In the genomic region with DNA sequence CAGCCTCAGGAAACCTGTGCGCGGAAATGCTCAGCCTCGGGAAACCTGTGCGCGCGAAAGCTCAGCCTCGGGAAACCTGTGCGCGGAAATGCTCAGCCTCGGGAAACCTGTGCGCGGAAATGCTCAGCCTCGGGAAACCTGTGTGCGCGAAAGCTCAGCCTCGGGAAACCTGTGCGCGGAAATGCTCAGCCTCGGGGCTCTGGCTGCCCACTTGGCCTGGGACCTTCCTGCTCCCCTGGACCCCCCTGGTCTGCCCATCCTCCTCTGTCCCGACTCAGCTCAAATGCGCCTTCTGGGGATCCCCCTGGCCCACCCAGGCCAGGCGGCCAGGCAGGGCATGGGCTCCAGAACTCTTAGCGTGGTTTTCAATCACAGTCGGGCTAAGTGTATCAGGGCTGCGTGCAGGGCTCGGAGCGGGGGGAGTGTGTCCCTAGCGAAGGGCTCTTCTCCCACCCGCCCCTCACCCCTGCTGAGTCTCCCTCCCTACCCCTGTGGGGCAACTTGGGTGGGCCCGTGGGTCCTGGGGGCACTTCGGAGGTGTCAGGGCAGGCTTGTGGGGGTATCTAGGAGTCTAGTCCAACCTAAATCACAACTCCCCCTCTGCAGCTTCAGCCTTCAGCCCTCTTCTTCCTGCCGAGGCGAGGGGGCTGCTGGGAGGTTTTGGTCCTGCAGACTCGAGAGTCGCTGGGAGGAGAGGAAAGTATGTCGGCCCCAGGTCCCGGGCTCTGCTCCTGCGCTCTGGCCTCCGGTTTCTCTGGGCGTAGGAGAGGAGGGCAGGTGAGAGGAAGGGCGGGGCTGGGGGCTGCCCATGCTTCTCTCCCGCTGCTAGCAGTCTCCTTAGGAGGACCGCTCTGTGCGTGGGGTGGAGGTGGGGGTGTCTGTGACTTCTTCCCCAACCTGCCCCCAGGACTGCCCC, we compare ENCODE assay signal across 19 cellular contexts.
DNase-seq lines count a peak whose midpoint lies in the region; ATAC-seq, FAIRE-seq and TF ChIP-seq lines count a peak whose summit lies in the region.
"Had no signal": no experiment of that assay in that cellular context is flagged by ENCODE, and none has a peak within 500 bp of the region (broad histone marks: within the 10 kb centered on the region; RNA-seq: fewer than 3 reads in every experiment).

No MANE protein-coding gene starts in this region.

- FAIRE-seq in kidney (lab: Jason Lieb, UNC): no peak

- peaks cover 10% of the 10 kb centered on the region for H3F3A ChIP-seq in smooth muscle cell (ENCODE audit: low read depth)

- H3K27ac ChIP-seq in right atrium auricular region: no peak overlapping the region
- no peak overlapping the region for H3K27ac ChIP-seq in kidney (ENCODE audit: low read depth in 2 of 2, low read length in 2 of 2)
- peak overlapping the region; percentile 99 for H3K27ac ChIP-seq in smooth muscle cell (ENCODE audit: low read depth)
- H3K27ac ChIP-seq: dorsolateral prefrontal cortex, HL-60, left lung, psoas muscle had no signal

- peaks cover 6% of the 10 kb centered on the region for H3K79me2 ChIP-seq in smooth muscle cell (ENCODE audit: low read depth)

- H3K9ac ChIP-seq in kidney (ENCODE audit: low read length in 2 of 2): no peak overlapping the region
- H3K9ac ChIP-seq in smooth muscle cell (ENCODE audit: low read depth): peak overlapping the region; percentile 95

- no peaks in the 10 kb centered on the region for H4K20me1 ChIP-seq in smooth muscle cell (ENCODE audit: low read depth)

- DNase-seq in Right ventricle myocardium inferior (ENCODE audit: missing footprints): peak; percentile 60
- no peak for DNase-seq in right atrium auricular region (ENCODE audit: low spot score)
- DNase-seq in astrocyte of the hippocampus (ENCODE audit: low read depth, low spot score): peak; percentile 63
- DNase-seq in kidney: peak; percentile 64
- DNase-seq in smooth muscle cell (lab: John Stamatoyannopoulos, UW; ENCODE audit: unreplicated experiment): no peak
- DNase-seq in central memory CD4-positive, alpha-beta T cell: no peak
- DNase-seq in kidney glomerular epithelial cell (lab: John Stamatoyannopoulos, UW): no peak
- DNase-seq: ACHN; activated CD4-positive, alpha-beta T cell treated with anti-CD3 and anti-CD28 coated beads for 36 hours; activated CD8-positive, alpha-beta memory T cell treated with anti-CD3 and anti-CD28 coated beads, Interleukin-2, amount 50 U/mL, for 4 hours; activated naive CD4-positive, alpha-beta T cell; naive B cell; NCI-H345; SIG-M5 had no signal

- H3K9me3 ChIP-seq in right atrium auricular region (no peaks in the 10 kb centered on the region), kidney (ENCODE audit: control insufficient read depth in 1 of 2, low read length in 2 of 2) (no peaks in the 10 kb centered on the region), smooth muscle cell (replicated peaks; ENCODE audit: low read depth) (no peaks in the 10 kb centered on the region)
- H3K9me3 ChIP-seq: left lung, psoas muscle had no signal

- 93% methylated on average over 38 of the region's 44 CpGs for WGBS in smooth muscle cell (ENCODE audit: low lambda C conversion rate)

- H3K4me1 ChIP-seq in right atrium auricular region: peaks cover 0 to 13% of the 10 kb centered on the region in 2 donors
- no peaks in the 10 kb centered on the region for H3K4me1 ChIP-seq in kidney (ENCODE audit: control insufficient read depth in 1 of 2, insufficient read depth in 1 of 2, low read depth in 1 of 2, low read length in 2 of 2)
- H3K4me1 ChIP-seq in smooth muscle cell (ENCODE audit: low read depth): peaks cover 4% of the 10 kb centered on the region
- H3K4me1 ChIP-seq: left lung, psoas muscle had no signal

- H3K4me2 ChIP-seq in smooth muscle cell: no peak overlapping the region

- no peaks in the 10 kb centered on the region for H3K27me3 ChIP-seq in right atrium auricular region
- H3K27me3 ChIP-seq in smooth muscle cell (ENCODE audit: low read depth): no peaks in the 10 kb centered on the region

- no peak overlapping the region for H2AFZ ChIP-seq in smooth muscle cell (ENCODE audit: low read depth)

- intact Hi-C loops in Right ventricle myocardium inferior (cut with DNase I) (no loop called here), kidney (cut with DNase I) (no loop called here)

- H3K4me3 ChIP-seq in right atrium auricular region: no peak overlapping the region
- H3K4me3 ChIP-seq in kidney (ENCODE audit: low read length in 2 of 2): no peak overlapping the region
- H3K4me3 ChIP-seq in smooth muscle cell: no peak overlapping the region
- H3K4me3 ChIP-seq: dorsolateral prefrontal cortex, left lung, psoas muscle had no signal

- ATAC-seq in Right ventricle myocardium inferior: no peak
- no peak for ATAC-seq in HG03469 (IDR thresholded peaks at IDR 0.05; ENCODE audit: unreplicated experiment)
- ATAC-seq: activated CD4-positive, alpha-beta T cell treated with anti-CD3 and anti-CD28 coated beads for 36 hours had no signal

- no peaks in the 10 kb centered on the region for H3K36me3 ChIP-seq in right atrium auricular region
- H3K36me3 ChIP-seq in kidney (ENCODE audit: control insufficient read depth in 1 of 2, insufficient read depth in 2 of 2, low read length in 2 of 2): no peaks in the 10 kb centered on the region
- no peaks in the 10 kb centered on the region for H3K36me3 ChIP-seq in smooth muscle cell (ENCODE audit: low read depth)
- H3K36me3 ChIP-seq: left lung had no signal

- no peak for TF ChIP-seq CTCF in right atrium auricular region (IDR thresholded peaks at IDR 0.05)
- no peak for TF ChIP-seq CTCF in kidney (IDR thresholded peaks at IDR 0.05; ENCODE audit: borderline replicate concordance, extremely low read depth, insufficient read depth)
- no peak for TF ChIP-seq CTCF in smooth muscle cell (IDR thresholded peaks at IDR 0.05; ENCODE audit: borderline replicate concordance, insufficient read depth, poor library complexity, severe bottlenecking)

Comparison
In these comparisons a context has a peak if more than half of its experiments do, and no peak if none do; other contexts are left out.
1. DNase-seq: peak in Right ventricle myocardium inferior (single experiment), astrocyte of the hippocampus (single experiment) and kidney (single experiment); none in right atrium auricular region (single experiment), smooth muscle cell (single experiment), central memory CD4-positive, alpha-beta T cell (single experiment) and kidney glomerular epithelial cell (single experiment).